Comparison of ENCODE assay signal across 21 cellular contexts in the genomic region with DNA sequence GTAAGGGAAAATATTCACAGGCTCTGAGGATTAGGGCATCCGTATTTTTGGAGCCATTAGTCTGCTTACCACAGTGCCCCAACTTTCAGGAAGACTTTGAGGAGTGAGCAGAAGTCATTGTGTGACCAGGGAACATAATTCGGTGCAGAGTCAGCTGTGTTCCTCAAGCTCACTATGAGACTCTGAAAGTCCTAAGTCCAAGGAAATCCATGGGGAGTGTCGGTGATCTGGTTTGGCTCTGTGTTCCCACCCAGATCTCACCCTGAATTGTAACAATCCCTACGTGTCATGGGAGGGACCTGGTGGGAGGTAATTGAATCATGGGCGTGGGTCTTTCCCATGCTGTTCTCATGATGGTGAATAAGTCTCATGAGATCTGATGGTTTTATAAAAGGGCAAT. TPM values are rescaled to one million over a fixed set of nuclear protein-coding genes. Genes with fewer than 3 reads are reported as not detected.
DNase-seq lines count a peak whose midpoint lies in the region; FAIRE-seq and TF ChIP-seq lines count a peak whose summit lies in the region.
"Had no signal": no experiment of that assay in that cellular context is flagged by ENCODE, and none has a peak within 500 bp of the region (broad histone marks: within the 10 kb centered on the region; RNA-seq: fewer than 3 reads in every experiment).

No MANE protein-coding gene starts in this region.

- H3K4me1 ChIP-seq in colonic mucosa, result no peaks in the 10 kb centered on the region
- H3K4me1 ChIP-seq in small intestine (ENCODE audit: control insufficient read depth in 2 of 2, insufficient read depth in 1 of 2, low read depth in 1 of 2, low read length in 1 of 2), result no peaks in the 10 kb centered on the region
- H3K4me1 ChIP-seq: Caco-2 had no signal

- 30 to 69% (median 46%) methylated on average over 5 of the region's 5 CpGs for WGBS in small intestine, 3 donors

- no peak overlapping the region for H3K9ac ChIP-seq in colonic mucosa (ENCODE audit: low read depth in 2 of 2, low read length in 2 of 2)
- H3K9ac ChIP-seq: BLaER1 had no signal

- intact Hi-C loops in colonic mucosa (cut with DNase I), result no loop called here

- DNase-seq in D721Med (ENCODE audit: insufficient read length, low spot score) (no peak), colonic mucosa (peak; percentile 25), small intestine (peak; percentile 60), cortex of kidney (lab: John Stamatoyannopoulos, UW) (no peak), NCI-H128 (lab: John Stamatoyannopoulos, UW; ENCODE audit: unreplicated experiment) (no peak)
- DNase-seq in effector CD8-positive, alpha-beta T cell (lab: John Stamatoyannopoulos, UW), result no peak
- DNase-seq: Caco-2; CD4-positive, CD25-positive, alpha-beta regulatory T cell; CD8-positive, alpha-beta T cell; DMS 273 treated with DMSO at 0.1 percent for 48 hours; DMS79; EL; GDM1; H9 had no signal

- no peaks in the 10 kb centered on the region for H3K9me3 ChIP-seq in colonic mucosa
- no peaks in the 10 kb centered on the region for H3K9me3 ChIP-seq in small intestine (ENCODE audit: control insufficient read depth, low read depth)
- H3K9me3 ChIP-seq: BLaER1, Caco-2 had no signal

- H3K27me3 ChIP-seq in colonic mucosa (no peaks in the 10 kb centered on the region), small intestine (ENCODE audit: control insufficient read depth in 2 of 2, insufficient read depth in 2 of 2, low read length in 2 of 2) (no peaks in the 10 kb centered on the region)
- H3K27me3 ChIP-seq: BLaER1 had no signal

- FAIRE-seq in D721Med (lab: Jason Lieb, UNC) (peak; percentile 93), small intestine (lab: Jason Lieb, UNC) (no peak)
- FAIRE-seq: A204.1, GM12891, GM18507 had no signal

- TF ChIP-seq CTCF in D721Med (IDR thresholded peaks at IDR 0.05; ENCODE audit: insufficient read depth, missing control alignments), result no peak
- no peak for TF ChIP-seq CTCF in colonic mucosa (IDR thresholded peaks at IDR 0.05)

- no peak overlapping the region for H3K4me3 ChIP-seq in colonic mucosa
- no peak overlapping the region for H3K4me3 ChIP-seq in small intestine (ENCODE audit: low read depth in 1 of 2, low read length in 2 of 2)
- H3K4me3 ChIP-seq: BLaER1, GM23338 had no signal

- no peaks in the 10 kb centered on the region for H3K36me3 ChIP-seq in colonic mucosa
- no peaks in the 10 kb centered on the region for H3K36me3 ChIP-seq in small intestine (ENCODE audit: control insufficient read depth in 2 of 2, insufficient read depth in 2 of 2, low read length in 2 of 2)
- H3K36me3 ChIP-seq: BLaER1 had no signal

- H3K27ac ChIP-seq in colonic mucosa (no peak overlapping the region), small intestine (ENCODE audit: low read depth in 1 of 2, low read length in 1 of 2) (no peak overlapping the region)
- H3K27ac ChIP-seq: 22Rv1, BLaER1, C4-2B had no signal

RNA-seq across cellular contexts. Expression of a gene that starts 45.9 kb away (rescaled TPM):
- 10 to 100 TPM; 35.1 to 35.9 TPM for total RNA-seq in colonic mucosa
- polyA plus RNA-seq in small intestine, result 10 to 100 TPM in 2 of 3 donors, 1 to 10 TPM in 1; 10.0 to 13.9 (median 10.7) TPM

Comparison
In these comparisons a context has a peak if more than half of its experiments do, and no peak if none do; other contexts are left out.
1. DNase-seq: peak in colonic mucosa (single experiment) and small intestine (single experiment); none in D721Med (single experiment), effector CD8-positive, alpha-beta T cell (single experiment), cortex of kidney (single experiment) and NCI-H128 (single experiment).